In genomic region chr1:18160290-18160942, GRCh38 we compare ENCODE assay signal across 16 cellular contexts. TPM values are rescaled to one million over a fixed set of nuclear protein-coding genes. Genes with fewer than 3 reads are reported as not detected.
DNase-seq lines count a peak whose midpoint lies in the region; ATAC-seq and TF ChIP-seq lines count a peak whose summit lies in the region.
"Had no signal": no experiment of that assay in that cellular context is flagged by ENCODE, and none has a peak within 500 bp of the region (broad histone marks: within the 10 kb centered on the region; RNA-seq: fewer than 3 reads in every experiment).

No MANE protein-coding gene starts in this region.

- peaks cover 3 to 14% (median 4%) of the 10 kb centered on the region in 3 donors for H3K27me3 ChIP-seq in gastrocnemius medialis

- no peaks in the 10 kb centered on the region for H3K36me3 ChIP-seq in gastrocnemius medialis

- TF ChIP-seq POLR2A in gastrocnemius medialis (IDR thresholded peaks at IDR 0.05): no peak

- ATAC-seq in left lobe of liver: peak; percentile 62
- peak in 1 of 2 donors; percentile 21 for ATAC-seq in gastrocnemius medialis
- ATAC-seq in GM18519 (IDR thresholded peaks at IDR 0.05; ENCODE audit: low FRiP score, unreplicated experiment): no peak
- ATAC-seq in GM21526 (IDR thresholded peaks at IDR 0.05; ENCODE audit: low FRiP score, unreplicated experiment): no peak

- no peak overlapping the region for H3K27ac Mint-ChIP-seq in chondrocyte (ENCODE audit: unreplicated experiment)
- H3K27ac Mint-ChIP-seq: endodermal cell; T-helper 2 cell treated with Interferon-gamma antibody and Interleukin-4, amounts not matched to agents 5 μg/mL and 100 μg/mL, for 36 hours had no signal

- DNase-seq in KBM-7 (peak; percentile 79), chondrocyte (ENCODE audit: low spot score) (peak; percentile 11), left lobe of liver (ENCODE audit: low spot score) (no peak), gastrocnemius medialis (peak; percentile 27 to 44), glomerular visceral epithelial cell (ENCODE audit: extremely low spot score) (no peak), coronary artery (ENCODE audit: low spot score) (no peak)
- DNase-seq: activated CD4-positive, alpha-beta T cell treated with anti-CD3 and anti-CD28 coated beads for 48 hours; activated T-cell treated with anti-CD3 and anti-CD28 coated beads, Interleukin-2, amount 50 U/mL, for 48 hours; DMS153; endodermal cell; NCI-H1092 treated with DMSO at 0.1 percent for 48 hours had no signal

- intact Hi-C loops in gastrocnemius medialis (cut with DNase I; ENCODE audit: low total_unique reads): no loop called here

- no peak overlapping the region for H3K4me3 ChIP-seq in gastrocnemius medialis
- H3K4me3 ChIP-seq in coronary artery: no peak overlapping the region

- H3K4me1 ChIP-seq in gastrocnemius medialis: no peaks in the 10 kb centered on the region

- H3K4me1 Mint-ChIP-seq in chondrocyte (ENCODE audit: low read depth): no peaks in the 10 kb centered on the region
- H3K4me1 Mint-ChIP-seq: endodermal cell had no signal

- H3K27me3 Mint-ChIP-seq in chondrocyte (ENCODE audit: low read depth): peaks cover 30% of the 10 kb centered on the region

- TF ChIP-seq CTCF in chondrocyte (IDR thresholded peaks at IDR 0.05) (no peak), gastrocnemius medialis (IDR thresholded peaks at IDR 0.05 in 4 of 5, conservative IDR thresholded peaks at IDR 0.05 in 1 of 5) (no peak), coronary artery (IDR thresholded peaks at IDR 0.05) (no peak)

- H3K27ac ChIP-seq in gastrocnemius medialis (no peak overlapping the region), coronary artery (peak overlapping the region in 1 of 2 donors; percentile 74)

- in situ Hi-C loops in KBM-7 (cut with MboI; ENCODE audit: low pct_unique_long_range_greater_than_20kb, low sequenced_read_pairs) (no loop called here), gastrocnemius medialis (cut with MboI; ENCODE audit: low sequenced_read_pairs in 4 of 4) (no loop called here)

- H3K9me3 ChIP-seq in gastrocnemius medialis: no peaks in the 10 kb centered on the region

- no peak overlapping the region for H3K4me3 Mint-ChIP-seq in chondrocyte (ENCODE audit: unreplicated experiment)
- H3K4me3 Mint-ChIP-seq: endodermal cell; T-helper 2 cell treated with Interferon-gamma antibody and Interleukin-4, amounts not matched to agents 5 μg/mL and 100 μg/mL, for 36 hours had no signal

- no peaks in the 10 kb centered on the region for H3K9me3 Mint-ChIP-seq in chondrocyte (ENCODE audit: low read depth)
- H3K9me3 Mint-ChIP-seq: endodermal cell; T-helper 2 cell treated with Interferon-gamma antibody and Interleukin-4, amounts not matched to agents 5 μg/mL and 100 μg/mL, for 36 hours had no signal

- no peaks in the 10 kb centered on the region for H3K36me3 Mint-ChIP-seq in chondrocyte (ENCODE audit: low read depth)

RNA-seq across cellular contexts. Expression of gene IGSF21, which starts 52.8 kb away (rescaled TPM):
- total RNA-seq in chondrocyte (not detected in 3 replicates), left lobe of liver (0.81 TPM), gastrocnemius medialis (under 1 TPM; 0.32 to 0.66 (median 0.53) TPM)
- total RNA-seq: astrocyte, NCI-H460 had no signal

Comparison
In these comparisons a context has a peak if more than half of its experiments do, and no peak if none do; other contexts are left out.
1. DNase-seq: peak in KBM-7 (single experiment), chondrocyte (single experiment) and gastrocnemius medialis (2 of 2); none in left lobe of liver (single experiment), glomerular visceral epithelial cell (single experiment) and coronary artery (single experiment).